In the genomic region with DNA sequence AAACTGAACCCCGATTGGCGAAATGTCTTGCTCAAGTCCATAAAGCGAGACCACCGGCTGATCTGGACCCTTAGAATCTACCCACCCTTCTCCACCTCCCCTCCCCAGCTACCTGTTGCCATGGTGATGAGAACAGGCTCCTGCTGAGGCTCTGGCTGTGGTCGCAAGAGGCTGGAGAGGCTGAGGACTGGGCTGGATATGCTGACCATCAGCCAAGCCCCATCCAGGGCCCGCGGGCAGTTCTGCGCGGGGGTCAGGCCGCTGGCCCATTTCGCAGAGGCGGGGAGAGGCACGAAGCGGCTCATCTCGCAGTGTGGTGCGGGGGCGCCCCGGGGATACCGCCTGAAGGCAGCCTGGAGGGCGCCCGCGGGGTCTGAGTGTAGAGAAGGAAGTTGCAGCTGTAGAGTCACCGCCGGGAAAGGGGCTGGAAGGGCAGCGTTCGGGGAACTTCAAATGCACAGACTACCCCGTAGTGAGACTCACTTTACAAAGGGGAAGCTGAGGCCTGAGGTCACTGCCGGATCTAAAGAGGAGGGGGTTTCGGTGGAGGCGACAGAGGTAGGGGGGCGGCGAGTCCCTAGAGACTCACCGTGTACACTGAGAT, we compare ENCODE assay signal across 1 cellular context.
TF ChIP-seq lines count a peak whose summit lies in the region.

No MANE protein-coding gene starts in this region.

TF ChIP-seq in GM12878, 131 proteins besides CTCF, POLR2A, EP300 and RAD21:
- TF ChIP-seq TAF1 (IDR thresholded peaks at IDR 0.05; ENCODE audit: borderline replicate concordance, low read depth, low read length) (peak; percentile 20; the same call in 1 of the 2 replicates), TCF3 (IDR thresholded peaks at IDR 0.05; ENCODE audit: borderline replicate concordance, insufficient read depth, low read depth, low read length) (no peak), NFXL1 (IDR thresholded peaks at IDR 0.05; ENCODE audit: borderline replicate concordance) (no peak), PAX8 (IDR thresholded peaks at IDR 0.05) (no peak), DPF2 (IDR thresholded peaks at IDR 0.05) (no peak), KAT2A (conservative IDR thresholded peaks at IDR 0.05; ENCODE audit: control insufficient read depth, low read depth, low read length) (no peak), MYC (IDR thresholded peaks at IDR 0.05; ENCODE audit: insufficient read depth, insufficient read length, insufficient replicate concordance, low read length, severe bottlenecking) (no peak), PAX5 (IDR thresholded peaks at IDR 0.05; ENCODE audit: borderline replicate concordance, low read depth, low read length) (no peak; the same call in 1 of the 2 replicates), IKZF2 (IDR thresholded peaks at IDR 0.05) (no peak), ETV6 (conservative IDR thresholded peaks at IDR 0.05 in 1 of 2, IDR thresholded peaks at IDR 0.05 in 1 of 2; ENCODE audit: borderline replicate concordance in 1 of 2, low read depth in 1 of 2) (no peak), KDM1A (IDR thresholded peaks at IDR 0.05; ENCODE audit: borderline replicate concordance) (no peak), MTA3 (IDR thresholded peaks at IDR 0.05; ENCODE audit: borderline replicate concordance, low read length) (0 out of 2 replicates have a peak, but pooled peaks have one; percentile 34), HDAC2 (IDR thresholded peaks at IDR 0.05) (no peak), NRF1 (conservative IDR thresholded peaks at IDR 0.05; ENCODE audit: low read depth, low read length) (no peak), EGR1 (IDR thresholded peaks at IDR 0.05; ENCODE audit: borderline replicate concordance in 1 of 2, low read depth in 2 of 2, low read length in 2 of 2) (peak in 1 of 2 experiments; percentile 71; a peak in 1 of 3 replicates), YY1 (IDR thresholded peaks at IDR 0.05; ENCODE audit: low read depth, low read length) (0 out of 2 replicates have a peak, but pooled peaks have one; percentile 3), HDAC6 (IDR thresholded peaks at IDR 0.05; ENCODE audit: unreplicated experiment) (peak; percentile 25), NFYA (IDR thresholded peaks at IDR 0.05; ENCODE audit: borderline replicate concordance, low read depth, low read length) (no peak), ZNF274 (IDR thresholded peaks at IDR 0.05; ENCODE audit: insufficient read depth, insufficient read length) (no peak), TCF7 (IDR thresholded peaks at IDR 0.05; ENCODE audit: borderline replicate concordance) (no peak), CEBPB (IDR thresholded peaks at IDR 0.05; ENCODE audit: borderline replicate concordance in 1 of 2, low read depth in 2 of 2, low read length in 2 of 2) (no peak), BMI1 (IDR thresholded peaks at IDR 0.05; ENCODE audit: borderline replicate concordance) (peak; percentile 76; the same call in 1 of the 2 replicates), IKZF1 (conservative IDR thresholded peaks at IDR 0.05) (peak; percentile 60; the same call in 1 of the 2 replicates), GATAD2B (conservative IDR thresholded peaks at IDR 0.05; ENCODE audit: low read depth) (no peak), CHD1 (IDR thresholded peaks at IDR 0.05; ENCODE audit: low read depth, low read length) (no peak), ZSCAN29 (IDR thresholded peaks at IDR 0.05) (no peak)
- TF ChIP-seq, protein P1, sequence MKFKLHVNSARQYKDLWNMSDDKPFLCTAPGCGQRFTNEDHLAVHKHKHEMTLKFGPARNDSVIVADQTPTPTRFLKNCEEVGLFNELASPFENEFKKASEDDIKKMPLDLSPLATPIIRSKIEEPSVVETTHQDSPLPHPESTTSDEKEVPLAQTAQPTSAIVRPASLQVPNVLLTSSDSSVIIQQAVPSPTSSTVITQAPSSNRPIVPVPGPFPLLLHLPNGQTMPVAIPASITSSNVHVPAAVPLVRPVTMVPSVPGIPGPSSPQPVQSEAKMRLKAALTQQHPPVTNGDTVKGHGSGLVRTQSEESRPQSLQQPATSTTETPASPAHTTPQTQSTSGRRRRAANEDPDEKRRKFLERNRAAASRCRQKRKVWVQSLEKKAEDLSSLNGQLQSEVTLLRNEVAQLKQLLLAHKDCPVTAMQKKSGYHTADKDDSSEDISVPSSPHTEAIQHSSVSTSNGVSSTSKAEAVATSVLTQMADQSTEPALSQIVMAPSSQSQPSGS (IDR thresholded peaks at IDR 0.05; ENCODE audit: low read length) = no peak
- TF ChIP-seq, protein P2, sequence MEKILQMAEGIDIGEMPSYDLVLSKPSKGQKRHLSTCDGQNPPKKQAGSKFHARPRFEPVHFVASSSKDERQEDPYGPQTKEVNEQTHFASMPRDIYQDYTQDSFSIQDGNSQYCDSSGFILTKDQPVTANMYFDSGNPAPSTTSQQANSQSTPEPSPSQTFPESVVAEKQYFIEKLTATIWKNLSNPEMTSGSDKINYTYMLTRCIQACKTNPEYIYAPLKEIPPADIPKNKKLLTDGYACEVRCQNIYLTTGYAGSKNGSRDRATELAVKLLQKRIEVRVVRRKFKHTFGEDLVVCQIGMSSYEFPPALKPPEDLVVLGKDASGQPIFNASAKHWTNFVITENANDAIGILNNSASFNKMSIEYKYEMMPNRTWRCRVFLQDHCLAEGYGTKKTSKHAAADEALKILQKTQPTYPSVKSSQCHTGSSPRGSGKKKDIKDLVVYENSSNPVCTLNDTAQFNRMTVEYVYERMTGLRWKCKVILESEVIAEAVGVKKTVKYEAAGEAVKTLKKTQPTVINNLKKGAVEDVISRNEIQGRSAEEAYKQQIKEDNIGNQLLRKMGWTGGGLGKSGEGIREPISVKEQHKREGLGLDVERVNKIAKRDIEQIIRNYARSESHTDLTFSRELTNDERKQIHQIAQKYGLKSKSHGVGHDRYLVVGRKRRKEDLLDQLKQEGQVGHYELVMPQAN (conservative IDR thresholded peaks at IDR 0.05) = peak; percentile 22; the same call in 1 of the 2 replicates
- TF ChIP-seq, protein P3, sequence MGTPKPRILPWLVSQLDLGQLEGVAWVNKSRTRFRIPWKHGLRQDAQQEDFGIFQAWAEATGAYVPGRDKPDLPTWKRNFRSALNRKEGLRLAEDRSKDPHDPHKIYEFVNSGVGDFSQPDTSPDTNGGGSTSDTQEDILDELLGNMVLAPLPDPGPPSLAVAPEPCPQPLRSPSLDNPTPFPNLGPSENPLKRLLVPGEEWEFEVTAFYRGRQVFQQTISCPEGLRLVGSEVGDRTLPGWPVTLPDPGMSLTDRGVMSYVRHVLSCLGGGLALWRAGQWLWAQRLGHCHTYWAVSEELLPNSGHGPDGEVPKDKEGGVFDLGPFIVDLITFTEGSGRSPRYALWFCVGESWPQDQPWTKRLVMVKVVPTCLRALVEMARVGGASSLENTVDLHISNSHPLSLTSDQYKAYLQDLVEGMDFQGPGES (IDR thresholded peaks at IDR 0.05) = no peak
- TF ChIP-seq, protein P4, sequence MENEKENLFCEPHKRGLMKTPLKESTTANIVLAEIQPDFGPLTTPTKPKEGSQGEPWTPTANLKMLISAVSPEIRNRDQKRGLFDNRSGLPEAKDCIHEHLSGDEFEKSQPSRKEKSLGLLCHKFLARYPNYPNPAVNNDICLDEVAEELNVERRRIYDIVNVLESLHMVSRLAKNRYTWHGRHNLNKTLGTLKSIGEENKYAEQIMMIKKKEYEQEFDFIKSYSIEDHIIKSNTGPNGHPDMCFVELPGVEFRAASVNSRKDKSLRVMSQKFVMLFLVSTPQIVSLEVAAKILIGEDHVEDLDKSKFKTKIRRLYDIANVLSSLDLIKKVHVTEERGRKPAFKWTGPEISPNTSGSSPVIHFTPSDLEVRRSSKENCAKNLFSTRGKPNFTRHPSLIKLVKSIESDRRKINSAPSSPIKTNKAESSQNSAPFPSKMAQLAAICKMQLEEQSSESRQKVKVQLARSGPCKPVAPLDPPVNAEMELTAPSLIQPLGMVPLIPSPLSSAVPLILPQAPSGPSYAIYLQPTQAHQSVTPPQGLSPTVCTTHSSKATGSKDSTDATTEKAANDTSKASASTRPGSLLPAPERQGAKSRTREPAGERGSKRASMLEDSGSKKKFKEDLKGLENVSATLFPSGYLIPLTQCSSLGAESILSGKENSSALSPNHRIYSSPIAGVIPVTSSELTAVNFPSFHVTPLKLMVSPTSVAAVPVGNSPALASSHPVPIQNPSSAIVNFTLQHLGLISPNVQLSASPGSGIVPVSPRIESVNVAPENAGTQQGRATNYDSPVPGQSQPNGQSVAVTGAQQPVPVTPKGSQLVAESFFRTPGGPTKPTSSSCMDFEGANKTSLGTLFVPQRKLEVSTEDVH (IDR thresholded peaks at IDR 0.05; ENCODE audit: low read depth, partially characterized antibody) = no peak
- TF ChIP-seq, protein P5, sequence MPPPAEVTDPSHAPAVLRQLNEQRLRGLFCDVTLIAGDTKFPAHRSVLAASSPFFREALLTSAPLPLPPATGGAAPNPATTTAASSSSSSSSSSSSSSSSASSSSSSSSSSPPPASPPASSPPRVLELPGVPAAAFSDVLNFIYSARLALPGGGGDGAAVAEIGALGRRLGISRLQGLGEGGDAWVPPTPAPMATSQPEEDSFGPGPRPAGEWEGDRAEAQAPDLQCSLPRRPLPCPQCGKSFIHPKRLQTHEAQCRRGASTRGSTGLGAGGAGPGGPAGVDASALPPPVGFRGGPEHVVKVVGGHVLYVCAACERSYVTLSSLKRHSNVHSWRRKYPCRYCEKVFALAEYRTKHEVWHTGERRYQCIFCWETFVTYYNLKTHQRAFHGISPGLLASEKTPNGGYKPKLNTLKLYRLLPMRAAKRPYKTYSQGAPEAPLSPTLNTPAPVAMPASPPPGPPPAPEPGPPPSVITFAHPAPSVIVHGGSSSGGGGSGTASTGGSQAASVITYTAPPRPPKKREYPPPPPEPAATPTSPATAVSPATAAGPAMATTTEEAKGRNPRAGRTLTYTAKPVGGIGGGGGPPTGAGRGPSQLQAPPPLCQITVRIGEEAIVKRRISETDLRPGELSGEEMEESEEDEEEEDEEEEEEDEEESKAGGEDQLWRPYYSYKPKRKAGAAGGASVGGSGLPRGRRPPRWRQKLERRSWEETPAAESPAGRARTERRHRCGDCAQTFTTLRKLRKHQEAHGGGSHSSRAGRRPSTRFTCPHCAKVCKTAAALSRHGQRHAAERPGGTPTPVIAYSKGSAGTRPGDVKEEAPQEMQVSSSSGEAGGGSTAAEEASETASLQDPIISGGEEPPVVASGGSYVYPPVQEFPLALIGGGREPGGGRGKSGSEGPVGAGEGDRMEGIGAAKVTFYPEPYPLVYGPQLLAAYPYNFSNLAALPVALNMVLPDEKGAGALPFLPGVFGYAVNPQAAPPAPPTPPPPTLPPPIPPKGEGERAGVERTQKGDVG (CRISPR knock-in tag; IDR thresholded peaks at IDR 0.05) = no peak
- TF ChIP-seq, protein P6, sequence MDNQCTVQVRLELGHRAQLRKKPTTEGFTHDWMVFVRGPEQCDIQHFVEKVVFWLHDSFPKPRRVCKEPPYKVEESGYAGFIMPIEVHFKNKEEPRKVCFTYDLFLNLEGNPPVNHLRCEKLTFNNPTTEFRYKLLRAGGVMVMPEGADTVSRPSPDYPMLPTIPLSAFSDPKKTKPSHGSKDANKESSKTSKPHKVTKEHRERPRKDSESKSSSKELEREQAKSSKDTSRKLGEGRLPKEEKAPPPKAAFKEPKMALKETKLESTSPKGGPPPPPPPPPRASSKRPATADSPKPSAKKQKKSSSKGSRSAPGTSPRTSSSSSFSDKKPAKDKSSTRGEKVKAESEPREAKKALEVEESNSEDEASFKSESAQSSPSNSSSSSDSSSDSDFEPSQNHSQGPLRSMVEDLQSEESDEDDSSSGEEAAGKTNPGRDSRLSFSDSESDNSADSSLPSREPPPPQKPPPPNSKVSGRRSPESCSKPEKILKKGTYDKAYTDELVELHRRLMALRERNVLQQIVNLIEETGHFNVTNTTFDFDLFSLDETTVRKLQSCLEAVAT (IDR thresholded peaks at IDR 0.05) = no peak
- TF ChIP-seq, protein P7, sequence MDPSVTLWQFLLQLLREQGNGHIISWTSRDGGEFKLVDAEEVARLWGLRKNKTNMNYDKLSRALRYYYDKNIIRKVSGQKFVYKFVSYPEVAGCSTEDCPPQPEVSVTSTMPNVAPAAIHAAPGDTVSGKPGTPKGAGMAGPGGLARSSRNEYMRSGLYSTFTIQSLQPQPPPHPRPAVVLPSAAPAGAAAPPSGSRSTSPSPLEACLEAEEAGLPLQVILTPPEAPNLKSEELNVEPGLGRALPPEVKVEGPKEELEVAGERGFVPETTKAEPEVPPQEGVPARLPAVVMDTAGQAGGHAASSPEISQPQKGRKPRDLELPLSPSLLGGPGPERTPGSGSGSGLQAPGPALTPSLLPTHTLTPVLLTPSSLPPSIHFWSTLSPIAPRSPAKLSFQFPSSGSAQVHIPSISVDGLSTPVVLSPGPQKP (IDR thresholded peaks at IDR 0.05; ENCODE audit: low read depth, low read length) = no peak
